ENCODE assay signal across 28 cellular contexts in the genomic region with DNA sequence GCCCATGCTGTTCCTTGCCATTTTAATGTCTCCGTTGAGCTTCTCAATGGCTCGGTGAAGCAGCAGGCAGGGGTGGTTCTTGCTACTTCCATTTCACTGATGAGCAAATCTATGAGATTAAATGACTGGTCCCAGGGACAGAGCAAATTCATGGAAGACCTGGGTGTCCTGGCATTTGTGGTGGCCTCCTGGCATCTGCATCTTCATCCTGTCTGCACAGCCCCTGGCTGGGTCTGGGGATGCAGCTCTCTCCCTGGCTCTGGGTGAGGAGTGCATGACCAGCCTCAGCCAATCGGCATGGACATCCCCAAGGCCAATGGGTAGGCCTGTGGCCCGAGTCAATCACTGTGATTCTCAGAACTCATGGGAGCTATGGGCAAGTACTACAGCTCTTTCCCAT.
"Had no signal": no experiment of that assay in that cellular context is flagged by ENCODE, and none has a peak within 500 bp of the region (broad histone marks: within the 10 kb centered on the region; RNA-seq: fewer than 3 reads in every experiment).

No MANE protein-coding gene starts in this region.

- H3K4me1 ChIP-seq: colonic mucosa, foreskin keratinocyte had no signal

- H3K36me3 ChIP-seq: colonic mucosa, esophagus squamous epithelium, gastrocnemius medialis, gastroesophageal sphincter, heart left ventricle, heart right ventricle had no signal

- H3K4me3 ChIP-seq: colonic mucosa, coronary artery, dorsolateral prefrontal cortex, esophagus squamous epithelium, gastrocnemius medialis, gastroesophageal sphincter, heart left ventricle, heart right ventricle had no signal

- H3K27ac Mint-ChIP-seq: dendritic cell treated with granulocyte-macrophage colony-stimulating factor and Interleukin-4, amounts not matched to agents 40 ng/mL and 50 ng/mL, for 4 days; effector memory CD8-positive, alpha-beta T cell; endodermal cell had no signal

- H3K9me3 Mint-ChIP-seq: dendritic cell treated with granulocyte-macrophage colony-stimulating factor and Interleukin-4, amounts not matched to agents 40 ng/mL and 50 ng/mL, for 4 days; effector memory CD8-positive, alpha-beta T cell; endodermal cell had no signal

- H3K9me3 ChIP-seq: colonic mucosa, esophagus squamous epithelium, gastrocnemius medialis, gastroesophageal sphincter, heart left ventricle, heart right ventricle had no signal

- H3K27ac ChIP-seq: colonic mucosa, coronary artery, dorsolateral prefrontal cortex, epithelial cell of prostate, esophagus squamous epithelium, foreskin keratinocyte, gastrocnemius medialis, gastroesophageal sphincter, heart left ventricle, heart right ventricle had no signal

- H3K4me3 Mint-ChIP-seq: dendritic cell treated with granulocyte-macrophage colony-stimulating factor and Interleukin-4, amounts not matched to agents 40 ng/mL and 50 ng/mL, for 4 days; effector memory CD8-positive, alpha-beta T cell; endodermal cell had no signal

- H3K27me3 ChIP-seq: colonic mucosa, dorsolateral prefrontal cortex, gastrocnemius medialis, gastroesophageal sphincter had no signal

- FAIRE-seq: colon, endometrium, endothelial cell of umbilical vein, frontal cortex had no signal

- DNase-seq: colonic mucosa; cortex of kidney; dermis blood vessel endothelial cell; dorsolateral prefrontal cortex; effector CD4-positive, alpha-beta T cell; effector CD8-positive, alpha-beta T cell; effector memory CD4-positive, alpha-beta T cell; effector memory CD8-positive, alpha-beta T cell; endodermal cell; erythroblast; esophagus squamous epithelium; foreskin fibroblast; foreskin keratinocyte; foreskin melanocyte; gastrocnemius medialis; glutamatergic neuron; head of caudate nucleus; heart left ventricle; heart right ventricle had no signal

- ATAC-seq: effector memory CD8-positive, alpha-beta T cell; esophagus mucosa; foreskin keratinocyte; gastrocnemius medialis; gastroesophageal sphincter; heart left ventricle; heart right ventricle had no signal
